22 cellular contexts compared by ENCODE assay signal in the genomic region with DNA sequence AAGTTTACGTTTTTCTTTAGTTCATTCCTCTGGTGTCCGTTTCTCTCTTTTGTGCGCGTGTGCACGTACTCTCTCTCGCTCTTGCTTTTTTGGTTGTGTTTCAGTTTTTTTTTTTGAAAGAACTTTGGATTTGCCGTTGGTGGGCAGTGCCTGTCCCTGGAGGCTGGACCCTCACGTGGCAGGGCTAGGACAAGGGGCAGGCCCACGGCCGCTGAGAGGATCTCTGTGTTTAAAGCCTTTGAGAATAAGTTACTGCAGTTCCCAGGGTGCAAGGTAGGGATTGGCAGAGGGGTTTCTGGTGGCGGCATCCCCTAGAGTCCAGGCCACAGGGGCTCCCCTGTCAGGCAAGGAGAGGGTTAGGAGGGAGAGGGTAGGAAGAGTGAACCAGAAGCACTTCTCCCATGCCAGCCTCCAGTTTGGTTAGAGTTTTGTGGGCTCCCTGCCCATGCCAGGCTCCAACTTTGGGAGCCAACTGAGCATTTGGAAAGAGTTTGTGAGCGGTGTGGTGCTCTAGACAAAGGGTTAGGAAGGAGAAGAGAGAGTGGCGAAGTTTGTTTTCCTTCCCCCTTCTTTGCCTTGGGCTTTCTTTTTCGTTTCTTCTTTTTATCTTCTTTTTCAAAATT. TPM values are rescaled to one million over a fixed set of nuclear protein-coding genes. Genes with fewer than 3 reads are reported as not detected.
"Had no signal": no experiment of that assay in that cellular context is flagged by ENCODE, and none has a peak within 500 bp of the region (broad histone marks: within the 10 kb centered on the region; RNA-seq: fewer than 3 reads in every experiment).

No MANE protein-coding gene starts in this region.

- H3K36me3 Mint-ChIP-seq: activated naive CD4-positive, alpha-beta T cell treated with anti-CD3 and anti-CD28 coated beads, Interleukin-2, amount 50 U/mL, for 72 hours; naive B cell; stimulated activated memory B cell treated with anti-CD40 and anti-IgM and Interleukin-4, amounts not matched to agents 10 μg/mL and 1 μg/mL and 100 μg/mL, for 72 hours had no signal

- H3K9me3 Mint-ChIP-seq: activated naive CD4-positive, alpha-beta T cell treated with anti-CD3 and anti-CD28 coated beads, Interleukin-2, amount 50 U/mL, for 72 hours; activated T-helper 1 cell treated with anti-CD3 and anti-CD28 coated beads, Interleukin-12 subunit alpha, Interleukin-12 subunit beta, Interleukin-2, Interleukin-4 antibody, amounts not matched to agents 30 ng/mL and 10 ng/mL and 1 ng/mL, durations not matched to agents 14 hours and 24 hours and 36 hours; stimulated activated memory B cell treated with anti-CD40 and anti-IgM and Interleukin-4, amounts not matched to agents 10 μg/mL and 1 μg/mL and 100 μg/mL, for 72 hours had no signal

- H3K4me3 ChIP-seq: adrenal gland, esophagus muscularis mucosa, gastroesophageal sphincter, heart left ventricle, left ventricle myocardium inferior, mucosa of descending colon, ovary, sigmoid colon, thoracic aorta, upper lobe of left lung had no signal

- ATAC-seq: activated CD4-positive, alpha-beta T cell treated with anti-CD3 and anti-CD28 coated beads for 36 hours; activated naive CD4-positive, alpha-beta T cell treated with anti-CD3 and anti-CD28 coated beads, Interleukin-2, amount 50 U/mL, for 72 hours; gastroesophageal sphincter; heart left ventricle; mucosa of descending colon; stimulated activated memory B cell treated with anti-CD40 and anti-IgM and Interleukin-4, amounts not matched to agents 10 μg/mL and 1 μg/mL and 100 μg/mL, for 72 hours; T-helper 17 cell had no signal

- H3K27ac Mint-ChIP-seq: activated CD4-positive, alpha-beta T cell treated with anti-CD3 and anti-CD28 coated beads for 36 hours; activated T-helper 1 cell treated with anti-CD3 and anti-CD28 coated beads, Interleukin-12 subunit alpha, Interleukin-12 subunit beta, Interleukin-2, Interleukin-4 antibody, amounts not matched to agents 30 ng/mL and 10 ng/mL and 1 ng/mL, durations not matched to agents 14 hours and 24 hours and 36 hours; stimulated activated memory B cell treated with anti-CD40 and anti-IgM and Interleukin-4, amounts not matched to agents 10 μg/mL and 1 μg/mL and 100 μg/mL, for 72 hours; T-helper 17 cell had no signal

- H3K4me3 Mint-ChIP-seq: activated CD4-positive, alpha-beta T cell treated with anti-CD3 and anti-CD28 coated beads for 36 hours; activated T-helper 1 cell treated with anti-CD3 and anti-CD28 coated beads, Interleukin-12 subunit alpha, Interleukin-12 subunit beta, Interleukin-2, Interleukin-4 antibody, amounts not matched to agents 30 ng/mL and 10 ng/mL and 1 ng/mL, durations not matched to agents 14 hours and 24 hours and 36 hours; naive B cell; stimulated activated memory B cell treated with anti-CD40 and anti-IgM and Interleukin-4, amounts not matched to agents 10 μg/mL and 1 μg/mL and 100 μg/mL, for 72 hours; T-helper 17 cell had no signal

- DNase-seq: activated CD4-positive, alpha-beta T cell treated with anti-CD3 and anti-CD28 coated beads for 36 hours; activated CD4-positive, alpha-beta T cell treated with anti-CD3 and anti-CD28 coated beads, Interleukin-2, amount 50 U/mL, for 48 hours; activated gamma-delta T cell treated with Interleukin-2 at 50 U/mL for 16 hours; adrenal gland; effector memory CD4-positive, alpha-beta T cell; heart left ventricle; left ventricle myocardium inferior; mammary epithelial cell; mucosa of descending colon; naive B cell; ovary; sigmoid colon; stimulated activated CD4-positive, alpha-beta T cell treated with anti-CD3 and anti-CD28 coated beads, Interleukin-4, amount 100 ng/mL, for 24 hours; T-helper 17 cell; upper lobe of left lung had no signal

- H3K27ac ChIP-seq: adrenal gland, esophagus muscularis mucosa, gastroesophageal sphincter, heart left ventricle, left ventricle myocardium inferior, ovary, sigmoid colon, thoracic aorta, upper lobe of left lung had no signal

- H3K27me3 Mint-ChIP-seq: activated CD4-positive, alpha-beta T cell treated with anti-CD3 and anti-CD28 coated beads for 36 hours; naive B cell; stimulated activated memory B cell treated with anti-CD40 and anti-IgM and Interleukin-4, amounts not matched to agents 10 μg/mL and 1 μg/mL and 100 μg/mL, for 72 hours; T-helper 17 cell had no signal

- H3K4me1 Mint-ChIP-seq: activated CD4-positive, alpha-beta T cell treated with anti-CD3 and anti-CD28 coated beads for 36 hours; naive B cell; stimulated activated memory B cell treated with anti-CD40 and anti-IgM and Interleukin-4, amounts not matched to agents 10 μg/mL and 1 μg/mL and 100 μg/mL, for 72 hours had no signal

- H3K36me3 ChIP-seq: adrenal gland, heart left ventricle, left ventricle myocardium inferior, ovary, thoracic aorta had no signal

- H3K27me3 ChIP-seq: adrenal gland, esophagus muscularis mucosa, gastroesophageal sphincter, heart left ventricle, ovary, sigmoid colon, upper lobe of left lung had no signal

- H3K9me3 ChIP-seq: adrenal gland, esophagus muscularis mucosa, gastroesophageal sphincter, heart left ventricle, left ventricle myocardium inferior, mucosa of descending colon, ovary, sigmoid colon, thoracic aorta, upper lobe of left lung had no signal

- H3K4me1 ChIP-seq: adrenal gland, esophagus muscularis mucosa, gastroesophageal sphincter, heart left ventricle, left ventricle myocardium inferior, sigmoid colon, upper lobe of left lung had no signal

RNA-seq across cellular contexts. Expression of a gene that starts 57.6 kb away (rescaled TPM):
- total RNA-seq: activated CD4-positive, alpha-beta T cell treated with anti-CD3 and anti-CD28 coated beads for 36 hours; activated naive CD4-positive, alpha-beta T cell treated with anti-CD3 and anti-CD28 coated beads, Interleukin-2, amount 50 U/mL, for 72 hours; activated T-helper 1 cell treated with anti-CD3 and anti-CD28 coated beads, Interleukin-12 subunit alpha, Interleukin-12 subunit beta, Interleukin-2, Interleukin-4 antibody, amounts not matched to agents 30 ng/mL and 10 ng/mL and 1 ng/mL, durations not matched to agents 14 hours and 24 hours and 36 hours; endothelial cell of umbilical vein; T-helper 17 cell had no signal
